ENCODE assay signal across 21 cellular contexts in the genomic region with DNA sequence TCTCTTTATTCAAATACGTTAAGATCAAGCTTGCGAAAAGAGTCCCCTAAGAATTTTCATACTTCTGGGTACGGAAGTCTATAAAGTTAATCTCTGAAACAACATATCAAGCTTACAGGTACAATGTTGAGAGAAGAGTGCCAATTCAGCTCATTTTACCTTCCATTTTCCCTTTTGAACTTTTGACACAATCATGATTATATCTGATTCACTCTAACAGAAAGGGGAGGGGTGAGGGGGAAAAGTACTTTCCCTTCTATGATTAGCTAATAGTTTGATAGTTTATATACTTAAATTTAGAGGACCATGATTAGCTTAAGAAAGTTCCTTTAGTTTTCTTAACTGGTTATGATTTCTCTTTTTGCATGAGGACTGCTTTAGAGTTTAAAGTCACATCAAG.
"Had no signal": no experiment of that assay in that cellular context is flagged by ENCODE, and none has a peak within 500 bp of the region (broad histone marks: within the 10 kb centered on the region; RNA-seq: fewer than 3 reads in every experiment).

No MANE protein-coding gene starts in this region.

- H3K27me3 ChIP-seq: esophagus muscularis mucosa, gastrocnemius medialis, tibial artery had no signal

- H3K9ac ChIP-seq: parathyroid adenoma had no signal

- H3K9me3 Mint-ChIP-seq: activated naive CD8-positive, alpha-beta T cell treated with anti-CD3 and anti-CD28 coated beads, Interleukin-2, amount 10 ng/mL, durations not matched to agents 7 days and 5 days; activated T-cell treated with anti-CD3 and anti-CD28 coated beads, Interleukin-2, amount 50 U/mL, for 24 hours; activated T-helper 2 cell treated with anti-CD3 and anti-CD28 coated beads, Interferon-gamma antibody, Interleukin-2, Interleukin-4, amounts not matched to agents 10 μg/mL and 5 μg/mL and 100 μg/mL, durations not matched to agents 14 hours and 24 hours and 36 hours; nephron; stimulated activated naive CD8-positive, alpha-beta T cell treated with anti-CD3 and anti-CD28 coated beads, Interleukin-15, amount 100 ng/mL, for 72 hours had no signal

- H2AFZ ChIP-seq: parathyroid adenoma had no signal

- H3K27ac Mint-ChIP-seq: activated naive CD8-positive, alpha-beta T cell treated with anti-CD3 and anti-CD28 coated beads, Interleukin-2, amount 10 ng/mL, durations not matched to agents 7 days and 5 days; activated T-cell treated with anti-CD3 and anti-CD28 coated beads, Interleukin-2, amount 50 U/mL, for 24 hours; activated T-helper 2 cell treated with anti-CD3 and anti-CD28 coated beads, Interferon-gamma antibody, Interleukin-2, Interleukin-4, amounts not matched to agents 10 μg/mL and 5 μg/mL and 100 μg/mL, durations not matched to agents 14 hours and 24 hours and 36 hours; nephron; stimulated activated naive CD8-positive, alpha-beta T cell treated with anti-CD3 and anti-CD28 coated beads, Interleukin-15, amount 100 ng/mL, for 72 hours had no signal

- H3K27me3 Mint-ChIP-seq: activated naive CD8-positive, alpha-beta T cell treated with anti-CD3 and anti-CD28 coated beads, Interleukin-2, amount 10 ng/mL, durations not matched to agents 7 days and 5 days; activated T-cell treated with anti-CD3 and anti-CD28 coated beads, Interleukin-2, amount 50 U/mL, for 24 hours; stimulated activated naive CD8-positive, alpha-beta T cell treated with anti-CD3 and anti-CD28 coated beads, Interleukin-15, amount 100 ng/mL, for 72 hours had no signal

- H3K4me3 ChIP-seq: esophagus muscularis mucosa, gastrocnemius medialis, tibial artery had no signal

- ATAC-seq: gastrocnemius medialis; left cardiac atrium; right cardiac atrium; stimulated activated naive CD8-positive, alpha-beta T cell treated with anti-CD3 and anti-CD28 coated beads, Interleukin-15, amount 100 ng/mL, for 72 hours had no signal

- FAIRE-seq: islet of Langerhans had no signal

- H3K9me3 ChIP-seq: esophagus muscularis mucosa, gastrocnemius medialis, tibial artery had no signal

- H3K4me3 Mint-ChIP-seq: activated naive CD8-positive, alpha-beta T cell treated with anti-CD3 and anti-CD28 coated beads, Interleukin-2, amount 10 ng/mL, durations not matched to agents 7 days and 5 days; activated T-cell treated with anti-CD3 and anti-CD28 coated beads, Interleukin-2, amount 50 U/mL, for 24 hours; nephron; stimulated activated naive CD8-positive, alpha-beta T cell treated with anti-CD3 and anti-CD28 coated beads, Interleukin-15, amount 100 ng/mL, for 72 hours had no signal

- DNase-seq: activated naive CD4-positive, alpha-beta T cell; activated naive CD8-positive, alpha-beta T cell treated with anti-CD3 and anti-CD28 coated beads, Interleukin-2, amount 10 ng/mL, durations not matched to agents 7 days and 5 days; activated T-cell treated with anti-CD3 and anti-CD28 coated beads, Interleukin-2, amount 50 U/mL, for 24 hours; amniotic stem cell; cortex of kidney; gastrocnemius medialis; head of caudate nucleus; hypothalamus; left cardiac atrium; mesenchymal stem cell; right cardiac atrium; stimulated activated CD4-positive, alpha-beta T cell treated with anti-CD3 and anti-CD28 coated beads, Interleukin-12 subunit alpha, Interleukin-12 subunit beta, amount 100 ng/mL, for 4 hours; stimulated activated CD4-positive, alpha-beta T cell treated with anti-CD3 and anti-CD28 coated beads, Interleukin-4, amount 100 ng/mL, for 4 hours; stimulated activated naive CD8-positive, alpha-beta T cell treated with anti-CD3 and anti-CD28 coated beads, Interleukin-15, amount 100 ng/mL, for 72 hours; T-helper 9 cell; tibial artery had no signal

- H3K27ac ChIP-seq: esophagus muscularis mucosa, gastrocnemius medialis, parathyroid adenoma, tibial artery had no signal
